17 cellular contexts compared by ENCODE assay signal in genomic region chr2:214014551-214015230, GRCh38.
DNase-seq lines count a peak whose midpoint lies in the region; FAIRE-seq and TF ChIP-seq lines count a peak whose summit lies in the region.
"Had no signal": no experiment of that assay in that cellular context is flagged by ENCODE, and none has a peak within 500 bp of the region (broad histone marks: within the 10 kb centered on the region; RNA-seq: fewer than 3 reads in every experiment).

No MANE protein-coding gene starts in this region.

- TF ChIP-seq CTCF in bronchial epithelial cell (IDR thresholded peaks at IDR 0.05; ENCODE audit: insufficient read depth, low read length, severe bottlenecking) (no peak), osteoblast (IDR thresholded peaks at IDR 0.05; ENCODE audit: extremely low read depth, low read depth, low read length) (no peak), WERI-Rb-1 (IDR thresholded peaks at IDR 0.05; ENCODE audit: low read depth, low read length) (no peak)

- H3K4me3 ChIP-seq in bronchial epithelial cell (ENCODE audit: low read depth, low read length) (no peak overlapping the region), osteoblast (ENCODE audit: insufficient read depth, low read length) (no peak overlapping the region), WERI-Rb-1 (ENCODE audit: low read depth, low read length) (no peak overlapping the region)
- H3K4me3 ChIP-seq: A549, GM23338 had no signal

- H3K4me3 Mint-ChIP-seq in activated CD4-positive, alpha-beta memory T cell treated with anti-CD3 and anti-CD28 coated beads for 36 hours = no peak overlapping the region
- H3K4me3 Mint-ChIP-seq: CD4-positive, alpha-beta memory T cell; GM23338; H9; IgD-negative memory B cell had no signal

- H3K27ac Mint-ChIP-seq in activated CD4-positive, alpha-beta memory T cell treated with anti-CD3 and anti-CD28 coated beads for 36 hours = no peak overlapping the region
- H3K27ac Mint-ChIP-seq: CD4-positive, alpha-beta memory T cell; GM23338; H9; IgD-negative memory B cell had no signal

- H3K36me3 ChIP-seq in bronchial epithelial cell (ENCODE audit: control insufficient read depth, insufficient read depth, low read length) (no peaks in the 10 kb centered on the region), osteoblast (ENCODE audit: insufficient read depth, low read length) (no peaks in the 10 kb centered on the region), WERI-Rb-1 (no peaks in the 10 kb centered on the region)
- H3K36me3 ChIP-seq: BE2C had no signal

- intact Hi-C loops in activated CD4-positive, alpha-beta memory T cell treated with anti-CD3 and anti-CD28 coated beads for 36 hours (cut with micrococcal nuclease) = no loop called here

- H2AFZ ChIP-seq in osteoblast (ENCODE audit: low read length) = no peak overlapping the region

- H3K9me3 ChIP-seq in osteoblast (ENCODE audit: low read depth, low read length) (no peaks in the 10 kb centered on the region), WERI-Rb-1 (ENCODE audit: severe bottlenecking) (no peaks in the 10 kb centered on the region)
- H3K9me3 ChIP-seq: A549, BE2C had no signal

- H3K27me3 ChIP-seq in bronchial epithelial cell (ENCODE audit: control insufficient read depth, insufficient read depth, low read length) = no peaks in the 10 kb centered on the region
- no peaks in the 10 kb centered on the region for H3K27me3 ChIP-seq in osteoblast (ENCODE audit: insufficient read depth, low read length)
- no peaks in the 10 kb centered on the region for H3K27me3 ChIP-seq in WERI-Rb-1 (ENCODE audit: insufficient read depth, low read depth, severe bottlenecking)
- H3K27me3 ChIP-seq: BE2C had no signal

- H3K9me3 Mint-ChIP-seq in activated CD4-positive, alpha-beta memory T cell treated with anti-CD3 and anti-CD28 coated beads for 36 hours = no peaks in the 10 kb centered on the region
- H3K9me3 Mint-ChIP-seq: GM23338, H9 had no signal

- H3K4me2 ChIP-seq in osteoblast (ENCODE audit: insufficient read depth, low read length) = no peak overlapping the region
- H3K4me2 ChIP-seq: A549, GM23338 had no signal

- CTCF ChIA-PET in activated CD4-positive, alpha-beta memory T cell treated with anti-CD3 and anti-CD28 coated beads for 36 hours (lab: Charles Lee) = no interaction called here

- no peaks in the 10 kb centered on the region for H3K79me2 ChIP-seq in osteoblast (ENCODE audit: insufficient read depth, low read length)

- peak; percentile 36 for FAIRE-seq in H54 (lab: Jason Lieb, UNC)
- FAIRE-seq in bronchial epithelial cell (lab: Jason Lieb, UNC) = no peak
- FAIRE-seq: A549, GM18507 had no signal

- POLR2A ChIA-PET in activated CD4-positive, alpha-beta memory T cell treated with anti-CD3 and anti-CD28 coated beads for 36 hours (lab: Charles Lee) = no interaction called here

- no peaks in the 10 kb centered on the region for H3K4me1 Mint-ChIP-seq in activated CD4-positive, alpha-beta memory T cell treated with anti-CD3 and anti-CD28 coated beads for 36 hours (ENCODE audit: low read depth)
- H3K4me1 Mint-ChIP-seq: CD4-positive, alpha-beta memory T cell; H9; IgD-negative memory B cell had no signal

- H3K36me3 Mint-ChIP-seq in activated CD4-positive, alpha-beta memory T cell treated with anti-CD3 and anti-CD28 coated beads for 36 hours = no peaks in the 10 kb centered on the region
- H3K36me3 Mint-ChIP-seq: CD4-positive, alpha-beta memory T cell; IgD-negative memory B cell had no signal

- H4K20me1 ChIP-seq in osteoblast (ENCODE audit: insufficient read depth, low read length) = no peaks in the 10 kb centered on the region

- no peak for DNase-seq in H54 (ENCODE audit: insufficient read length, low spot score)
- DNase-seq in NCI-H82 (lab: John Stamatoyannopoulos, UW) = peak; percentile 83
- DNase-seq in bronchial epithelial cell (ENCODE audit: low read depth) = peak; percentile 33
- DNase-seq in osteoblast (ENCODE audit: insufficient read length, low spot score, missing footprints) = peak; percentile 18
- no peak for DNase-seq in activated CD4-positive, alpha-beta memory T cell treated with anti-CD3 and anti-CD28 coated beads for 36 hours
- no peak for DNase-seq in COR-L47 (lab: John Stamatoyannopoulos, UW)
- no peak for DNase-seq in LoVo (ENCODE audit: low spot score)
- DNase-seq in WERI-Rb-1 = no peak
- DNase-seq: BE2C; CD4-positive, alpha-beta memory T cell; DMS53; H9 had no signal

- no peak overlapping the region for H3K27ac ChIP-seq in osteoblast (ENCODE audit: low read depth, low read length)
- no peak overlapping the region for H3K27ac ChIP-seq in WERI-Rb-1
- H3K27ac ChIP-seq: A549, C4-2B had no signal

- peaks cover 12% of the 10 kb centered on the region for H3K4me1 ChIP-seq in osteoblast (ENCODE audit: insufficient read depth, low read length)
- H3K4me1 ChIP-seq: BE2C had no signal

- TF ChIP-seq POLR2A in H54 (IDR thresholded peaks at IDR 0.05; ENCODE audit: low read depth, low read length) = no peak

- no peaks in the 10 kb centered on the region for H3K27me3 Mint-ChIP-seq in activated CD4-positive, alpha-beta memory T cell treated with anti-CD3 and anti-CD28 coated beads for 36 hours
- H3K27me3 Mint-ChIP-seq: IgD-negative memory B cell had no signal

Comparison
In these comparisons a context has a peak if more than half of its experiments do, and no peak if none do; other contexts are left out.
1. DNase-seq: peak in NCI-H82 (single experiment), bronchial epithelial cell (single experiment) and osteoblast (single experiment); none in H54 (single experiment), activated CD4-positive, alpha-beta memory T cell treated with anti-CD3 and anti-CD28 coated beads for 36 hours (single experiment), COR-L47 (single experiment), LoVo (single experiment) and WERI-Rb-1 (single experiment).